In genomic region chr21:25929859-25930520, GRCh38 we compare ENCODE assay signal across 13 cellular contexts.
DNase-seq lines count a peak whose midpoint lies in the region; ATAC-seq, FAIRE-seq and TF ChIP-seq lines count a peak whose summit lies in the region.
"Had no signal": no experiment of that assay in that cellular context is flagged by ENCODE, and none has a peak within 500 bp of the region (broad histone marks: within the 10 kb centered on the region; RNA-seq: fewer than 3 reads in every experiment).

No MANE protein-coding gene starts in this region.

- no peak for TF ChIP-seq POLR2A in H1 (IDR thresholded peaks at IDR 0.05; ENCODE audit: control extremely low read depth in 1 of 2, low read depth in 2 of 2, low read length in 2 of 2)

- H4K8ac ChIP-seq in H1 (ENCODE audit: extremely low read depth, insufficient read depth, low read length), result peak overlapping the region; percentile 65; the same call in 1 of the 2 replicates

- no peak overlapping the region; the same call in 1 of the 2 replicates for H3K27ac ChIP-seq in SJCRH30
- H3K27ac ChIP-seq in H1 (ENCODE audit: low read depth, low read length), result no peak overlapping the region
- H3K27ac ChIP-seq in substantia nigra (ENCODE audit: low read depth, low read length, poor library complexity, severe bottlenecking), result peak overlapping the region; percentile 75

- no peak overlapping the region for H2AFZ ChIP-seq in H1 (ENCODE audit: low read length)

- no peak for ATAC-seq in GM19328 (IDR thresholded peaks at IDR 0.05; ENCODE audit: unreplicated experiment)
- no peak for ATAC-seq in HG02759 (IDR thresholded peaks at IDR 0.05; ENCODE audit: unreplicated experiment)
- ATAC-seq in stimulated activated naive B cell treated with anti-CD40 and anti-IgM and Interleukin-4, amounts not matched to agents 10 μg/mL and 1 μg/mL and 100 μg/mL, for 72 hours (replicated peaks), result no peak
- ATAC-seq: WTC11 had no signal

- H3K14ac ChIP-seq in H1 (ENCODE audit: insufficient read length), result no peak overlapping the region

- peaks cover 0 to 21% of the 10 kb centered on the region in 2 experiments; a peak in 3 of 4 replicates for H3K79me2 ChIP-seq in H1 (ENCODE audit: control insufficient read depth in 1 of 2, insufficient read depth in 2 of 2, low read length in 2 of 2)

- CTCF ChIA-PET in H1 (lab: Charles Lee; ENCODE audit: partially characterized antibody), result interaction anchor here (0.8 to 0.9 kb wide), 3 partner anchors 17 to 72 kb away, joined by 3 read pairs; no protein-coding TSS in a partner anchor

- no peak overlapping the region for H3K27ac Mint-ChIP-seq in stimulated activated naive B cell treated with anti-CD40 and anti-IgM and Interleukin-4, amounts not matched to agents 10 μg/mL and 1 μg/mL and 100 μg/mL, for 72 hours
- H3K27ac Mint-ChIP-seq: activated naive CD8-positive, alpha-beta T cell had no signal

- no peak for FAIRE-seq in H1 (lab: Jason Lieb, UNC)
- no peak for FAIRE-seq in RCC 7860 (lab: Jason Lieb, UNC)

- H3K4me3 ChIP-seq in SJCRH30 (no peak overlapping the region), H1 (ENCODE audit: extremely low read depth in 1 of 4, insufficient read depth in 2 of 4, low read depth in 3 of 4, low read length in 4 of 4) (no peak overlapping the region)

- no peak overlapping the region for H2BK15ac ChIP-seq in H1 (ENCODE audit: low read length)

- H3K36me3 Mint-ChIP-seq in stimulated activated naive B cell treated with anti-CD40 and anti-IgM and Interleukin-4, amounts not matched to agents 10 μg/mL and 1 μg/mL and 100 μg/mL, for 72 hours, result peaks cover 16 to 24% of the 10 kb centered on the region in 2 donors

- peaks cover 7 to 19% of the 10 kb centered on the region in 2 donors for H3K4me1 Mint-ChIP-seq in stimulated activated naive B cell treated with anti-CD40 and anti-IgM and Interleukin-4, amounts not matched to agents 10 μg/mL and 1 μg/mL and 100 μg/mL, for 72 hours
- H3K4me1 Mint-ChIP-seq: CD4-positive, CD25-positive, alpha-beta regulatory T cell had no signal

- no peak overlapping the region for H2AK5ac ChIP-seq in H1 (ENCODE audit: low read depth, low read length)

- no peaks in the 10 kb centered on the region for H3K23me2 ChIP-seq in H1 (ENCODE audit: low read depth, low read length)

- H2BK120ac ChIP-seq in H1 (replicated peaks; ENCODE audit: low read depth, low read length), result no peak overlapping the region

- H3K27me3 ChIP-seq in SJCRH30, result no peaks in the 10 kb centered on the region
- H3K27me3 ChIP-seq in H1 (replicated peaks in 1 of 4; ENCODE audit: control insufficient read depth in 3 of 4, extremely low read depth in 1 of 4, insufficient read depth in 3 of 4, low read length in 3 of 4), result no peaks in the 10 kb centered on the region

- H3K9me3 Mint-ChIP-seq in stimulated activated naive B cell treated with anti-CD40 and anti-IgM and Interleukin-4, amounts not matched to agents 10 μg/mL and 1 μg/mL and 100 μg/mL, for 72 hours, result no peaks in the 10 kb centered on the region

- H3K56ac ChIP-seq in H1 (replicated peaks; ENCODE audit: insufficient read length, low read depth, low read length), result no peak overlapping the region

- POLR2A ChIA-PET in H1 (lab: Charles Lee; ENCODE audit: partially characterized antibody), result no interaction called here

- no peak for TF ChIP-seq EP300 in H1 (IDR thresholded peaks at IDR 0.05; ENCODE audit: borderline replicate concordance in 1 of 2, low read depth in 2 of 2, low read length in 2 of 2)

- 87% methylated on average over 9 of the region's 9 CpGs; no CpG with 5 or more reads in 1 of the 2 experiments for WGBS in H1 (ENCODE audit: extremely low coverage in 1 of 2, insufficient coverage in 1 of 2, insufficient read length in 1 of 2, insufficient replicate concordance in 2 of 2, low coverage in 1 of 2, low lambda C conversion rate in 2 of 2, missing lambda C conversion rate in 1 of 2), 2 experiments

- H4K20me1 ChIP-seq in H1 (replicated peaks in 1 of 2; ENCODE audit: control insufficient read depth in 1 of 2, insufficient read depth in 2 of 2, low read length in 2 of 2), result no peaks in the 10 kb centered on the region

- no peaks in the 10 kb centered on the region for H3K27me3 Mint-ChIP-seq in stimulated activated naive B cell treated with anti-CD40 and anti-IgM and Interleukin-4, amounts not matched to agents 10 μg/mL and 1 μg/mL and 100 μg/mL, for 72 hours
- H3K27me3 Mint-ChIP-seq: activated naive CD8-positive, alpha-beta T cell; CD4-positive, CD25-positive, alpha-beta regulatory T cell had no signal

- no peak overlapping the region for H3K4me3 Mint-ChIP-seq in stimulated activated naive B cell treated with anti-CD40 and anti-IgM and Interleukin-4, amounts not matched to agents 10 μg/mL and 1 μg/mL and 100 μg/mL, for 72 hours
- H3K4me3 Mint-ChIP-seq: activated naive CD8-positive, alpha-beta T cell; CD4-positive, CD25-positive, alpha-beta regulatory T cell; WTC11 had no signal

- DNase-seq in SJCRH30, result peak; percentile 13 to 45
- no peak for DNase-seq in H1 (ENCODE audit: low read depth in 1 of 2, low spot score in 2 of 2)
- DNase-seq in hippocampal formation (lab: John Stamatoyannopoulos, UW), result peak; percentile 32 to 37
- DNase-seq in substantia nigra (lab: John Stamatoyannopoulos, UW), result peak in 29 of 49 donors; percentile 10 to 63 (median 37)
- no peak for DNase-seq in RCC 7860 (ENCODE audit: low spot score)
- DNase-seq in stimulated activated naive B cell treated with anti-CD40 and anti-IgM and Interleukin-4, amounts not matched to agents 10 μg/mL and 1 μg/mL and 100 μg/mL, for 72 hours, result no peak
- DNase-seq: CD4-positive, CD25-positive, alpha-beta regulatory T cell; GDM1; NCI-H526 had no signal

- peaks cover 2% of the 10 kb centered on the region; the same call in 1 of the 2 replicates for H3K79me1 ChIP-seq in H1 (ENCODE audit: low read depth, low read length)

- H3K9ac ChIP-seq in H1 (replicated peaks in 1 of 4; ENCODE audit: extremely low read depth in 1 of 4, low read depth in 3 of 4, low read length in 3 of 4), result no peak overlapping the region

- no peak overlapping the region for H2BK20ac ChIP-seq in H1 (ENCODE audit: low read length)

- H3K18ac ChIP-seq in H1 (ENCODE audit: extremely low read depth, low read length), result no peak overlapping the region

- H3K4me1 ChIP-seq in SJCRH30 (peaks cover 11% of the 10 kb centered on the region; the same call in 1 of the 2 replicates), H1 (replicated peaks in 1 of 4; ENCODE audit: control insufficient read depth in 3 of 4, insufficient read depth in 4 of 4, low read length in 3 of 4) (peaks cover 0 to 7% (median 4%) of the 10 kb centered on the region in 4 experiments; a peak in 3 of 7 replicates)

- no peak overlapping the region for H4K5ac ChIP-seq in H1 (ENCODE audit: insufficient read length, low read depth, low read length)

- H3K36me3 ChIP-seq in SJCRH30, result peaks cover 55% of the 10 kb centered on the region
- H3K36me3 ChIP-seq in H1 (ENCODE audit: control insufficient read depth in 2 of 4, insufficient read depth in 4 of 4, low read length in 3 of 4), result peaks cover 0 to 13% (median 0%) of the 10 kb centered on the region in 4 experiments; a peak in 2 of 8 replicates

- H4K91ac ChIP-seq in H1 (replicated peaks; ENCODE audit: insufficient read length, low read length), result no peak overlapping the region

- no peaks in the 10 kb centered on the region for H3K9me3 ChIP-seq in SJCRH30 (replicated peaks)
- H3K9me3 ChIP-seq in H1 (ENCODE audit: insufficient read depth in 2 of 2, low read depth in 1 of 2, low read length in 1 of 2), result no peaks in the 10 kb centered on the region

- peak in 1 of 3 experiments; percentile 26; a peak in 1 of 4 replicates for TF ChIP-seq CTCF in H1 (IDR thresholded peaks at IDR 0.05; ENCODE audit: control extremely low read depth in 1 of 3, insufficient read depth in 1 of 3, low read depth in 1 of 3, low read length in 3 of 3)

- no peak overlapping the region for H3K4ac ChIP-seq in H1 (replicated peaks; ENCODE audit: insufficient read length, low read depth, low read length)

- 0 out of 2 replicates have a peak overlapping the region, but pooled peaks have one; percentile 26 for H2BK5ac ChIP-seq in H1 (ENCODE audit: low read depth, low read length)

- H3K4me2 ChIP-seq in H1 (ENCODE audit: insufficient read depth in 1 of 2, low read depth in 2 of 2, low read length in 2 of 2), result no peak overlapping the region

- no peak overlapping the region for H3K23ac ChIP-seq in H1 (ENCODE audit: insufficient read length)

- TF ChIP-seq RAD21 in H1 (IDR thresholded peaks at IDR 0.05 in 1 of 2, conservative IDR thresholded peaks at IDR 0.05 in 1 of 2; ENCODE audit: low read depth in 2 of 2, low read length in 2 of 2), result no peak

- no peak overlapping the region for H2BK12ac ChIP-seq in H1 (ENCODE audit: low read depth, low read length)

TF ChIP-seq in H1, 55 proteins besides CTCF, POLR2A, EP300 and RAD21:
- no peak for TF ChIP-seq BACH1 (IDR thresholded peaks at IDR 0.05; ENCODE audit: low read length)
- TF ChIP-seq CTBP2 (IDR thresholded peaks at IDR 0.05; ENCODE audit: borderline replicate concordance, insufficient read depth, insufficient read length, low read length), result no peak
- no peak for TF ChIP-seq TAF7 (optimal IDR thresholded peaks at IDR 0.05; ENCODE audit: borderline replicate concordance, low read depth, low read length)
- no peak for TF ChIP-seq MAX (IDR thresholded peaks at IDR 0.05)
- no peak for TF ChIP-seq SIX5 (IDR thresholded peaks at IDR 0.05; ENCODE audit: low read depth, low read length)
- TF ChIP-seq POU5F1 (IDR thresholded peaks at IDR 0.05; ENCODE audit: low read depth, low read length), result no peak
- no peak for TF ChIP-seq SP1 (IDR thresholded peaks at IDR 0.05; ENCODE audit: low read depth, low read length)
- no peak for TF ChIP-seq HDAC2 (IDR thresholded peaks at IDR 0.05; ENCODE audit: borderline replicate concordance in 1 of 2, low read depth in 2 of 2, low read length in 2 of 2)
- no peak for TF ChIP-seq PHF8 (conservative IDR thresholded peaks at IDR 0.05; ENCODE audit: low read depth, low read length)

Comparison
In these comparisons a context has a peak if more than half of its experiments do, and no peak if none do; other contexts are left out.
1. DNase-seq: peak in SJCRH30 (2 of 2), hippocampal formation (2 of 2) and substantia nigra (29 of 49); none in H1 (0 of 2), RCC 7860 (single experiment) and stimulated activated naive B cell treated with anti-CD40 and anti-IgM and Interleukin-4, amounts not matched to agents 10 μg/mL and 1 μg/mL and 100 μg/mL, for 72 hours (single experiment).